Comparison of ENCODE assay signal across 24 cellular contexts in the genomic region with DNA sequence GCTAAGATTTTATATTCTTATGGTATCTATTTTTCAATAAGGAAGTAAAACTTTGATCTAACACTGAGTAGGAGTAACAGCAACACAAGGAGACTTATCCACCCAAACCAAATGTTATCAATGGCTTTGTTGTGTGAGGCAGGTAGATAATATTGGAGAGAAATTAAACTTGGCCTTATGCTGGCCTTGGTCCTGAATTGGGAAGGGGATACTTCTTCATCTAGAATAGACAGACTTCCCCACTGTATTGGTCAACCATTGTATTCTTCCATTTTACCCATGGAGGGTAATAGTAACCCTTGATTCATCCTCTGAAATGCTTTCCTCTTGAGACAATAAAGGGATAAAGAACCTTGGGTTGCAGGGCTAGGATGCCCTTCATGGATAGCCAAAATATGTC.
"Had no signal": no experiment of that assay in that cellular context is flagged by ENCODE, and none has a peak within 500 bp of the region (broad histone marks: within the 10 kb centered on the region; RNA-seq: fewer than 3 reads in every experiment).

No MANE protein-coding gene starts in this region.

- ATAC-seq: effector memory CD8-positive, alpha-beta T cell; esophagus mucosa; gastrocnemius medialis; left cardiac atrium; left lung; left ventricle myocardium superior; lower lobe of right lung; mucosa of descending colon had no signal

- H3K27me3 ChIP-seq: colonic mucosa, esophagus squamous epithelium, gastrocnemius medialis, left lung had no signal

- H3K27ac ChIP-seq: colonic mucosa, epithelial cell of prostate, esophagus squamous epithelium, gastrocnemius medialis, left lung, lower lobe of right lung had no signal

- H3K36me3 ChIP-seq: colonic mucosa, esophagus squamous epithelium, gastrocnemius medialis, left lung, lower lobe of right lung had no signal

- FAIRE-seq: endometrium, islet of Langerhans, keratinocyte had no signal

- H3K9me3 ChIP-seq: colonic mucosa, esophagus squamous epithelium, gastrocnemius medialis, mucosa of descending colon had no signal

- H3K4me1 ChIP-seq: colonic mucosa, esophagus squamous epithelium, gastrocnemius medialis, left lung, lower lobe of right lung had no signal

- DNase-seq: colonic mucosa; cortex of kidney; effector CD8-positive, alpha-beta T cell; effector memory CD8-positive, alpha-beta T cell; endodermal cell; erythroblast; esophagus squamous epithelium; foreskin fibroblast; foreskin melanocyte; gastrocnemius medialis; glutamatergic neuron; head of caudate nucleus; hippocampal formation; left cardiac atrium; left lung; left ventricle myocardium superior; lower lobe of right lung; mesenchymal stem cell; mucosa of descending colon had no signal

- H3K4me3 ChIP-seq: colonic mucosa, esophagus squamous epithelium, gastrocnemius medialis, left lung, lower lobe of right lung, mucosa of descending colon had no signal
